Comparison of ENCODE assay signal across 8 cellular contexts in genomic region chr22:39282642-39283311, GRCh38. TPM values are rescaled to one million over a fixed set of nuclear protein-coding genes. Genes with fewer than 3 reads are reported as not detected.
DNase-seq lines count a peak whose midpoint lies in the region; ATAC-seq and TF ChIP-seq lines count a peak whose summit lies in the region.
"Had no signal": no experiment of that assay in that cellular context is flagged by ENCODE, and none has a peak within 500 bp of the region (broad histone marks: within the 10 kb centered on the region; RNA-seq: fewer than 3 reads in every experiment).

No MANE protein-coding gene starts in this region.

- H3K4me3 ChIP-seq in Panc1 (ENCODE audit: low read depth in 2 of 2, low read length in 2 of 2) (no peak overlapping the region), epithelial cell of esophagus (ENCODE audit: low read length) (no peak overlapping the region), mucosa of rectum (ENCODE audit: low read length in 2 of 2) (no peak overlapping the region), tibial artery (no peak overlapping the region)

- peak; percentile 47 for ATAC-seq in Panc1

- no peak overlapping the region for H3K9ac ChIP-seq in mucosa of rectum (ENCODE audit: low read depth in 1 of 2, low read length in 2 of 2)

- TF ChIP-seq CTCF in Panc1 (IDR thresholded peaks at IDR 0.05) (no peak), epithelial cell of esophagus (IDR thresholded peaks at IDR 0.05; ENCODE audit: insufficient read depth, low read depth, low read length, missing control alignments) (no peak), tibial artery (IDR thresholded peaks at IDR 0.05) (no peak)

- POLR2A ChIA-PET in Panc1 (lab: Charles Lee) = interaction anchor here (0.6 kb wide), 2 partner anchors 17 to 253 kb away, joined by 3 read pairs; no protein-coding TSS in a partner anchor

- H3K9me3 ChIP-seq in Panc1 (ENCODE audit: control insufficient read depth, insufficient read depth, low read depth, low read length) = no peaks in the 10 kb centered on the region
- no peaks in the 10 kb centered on the region for H3K9me3 ChIP-seq in mucosa of rectum (ENCODE audit: control insufficient read depth in 2 of 2, low read length in 2 of 2)
- peaks cover 0 to 11% (median 10%) of the 10 kb centered on the region in 3 donors for H3K9me3 ChIP-seq in tibial artery

- in situ Hi-C loops in Panc1 (cut with HindIII; ENCODE audit: low pct_unique_long_range_greater_than_20kb, low sequenced_read_pairs) = no loop called here

- H3K36me3 ChIP-seq in Panc1 (ENCODE audit: control insufficient read depth, insufficient read depth, low read length) = no peaks in the 10 kb centered on the region
- no peaks in the 10 kb centered on the region for H3K36me3 ChIP-seq in mucosa of rectum (ENCODE audit: control insufficient read depth in 2 of 2, insufficient read depth in 2 of 2, low read length in 2 of 2)
- H3K36me3 ChIP-seq in tibial artery = no peaks in the 10 kb centered on the region

- no peaks in the 10 kb centered on the region for H3K27me3 ChIP-seq in Panc1 (ENCODE audit: control insufficient read depth, insufficient read depth, low read length)
- H3K27me3 ChIP-seq in mucosa of rectum (ENCODE audit: control insufficient read depth in 2 of 2, insufficient read depth in 2 of 2, low read length in 2 of 2) = no peaks in the 10 kb centered on the region
- H3K27me3 ChIP-seq in tibial artery = peaks cover 0 to 2% of the 10 kb centered on the region in 2 donors

- BruUV-seq in Panc1 (replicated peaks; lab: Mats Ljungman, UMichigan) = no TSS peak

- DNase-seq in Panc1 (ENCODE audit: low read depth, low spot score) (no peak), epithelial cell of esophagus (ENCODE audit: low read depth) (peak; percentile 41), tibial artery (no peak), globus pallidus (ENCODE audit: low spot score) (no peak), NCI-H2171 treated with DMSO at 0.1 percent for 48 hours (lab: John Stamatoyannopoulos, UW) (no peak), NCI-H524 (lab: John Stamatoyannopoulos, UW) (no peak)
- DNase-seq: GF-D8 had no signal

- CTCF ChIA-PET in Panc1 (lab: Charles Lee) = no interaction called here

- H3K27ac ChIP-seq in Panc1 (ENCODE audit: low read length) = peak overlapping the region; percentile 89
- peak overlapping the region; percentile 38 to 68 for H3K27ac ChIP-seq in mucosa of rectum (ENCODE audit: low read depth in 2 of 2, low read length in 2 of 2)
- H3K27ac ChIP-seq in tibial artery = peak overlapping the region; percentile 4 to 10

- H3K4me1 ChIP-seq in Panc1 (ENCODE audit: control insufficient read depth, insufficient read depth, low read length) (peaks cover 48% of the 10 kb centered on the region), mucosa of rectum (ENCODE audit: control insufficient read depth in 2 of 2, insufficient read depth in 2 of 2, low read length in 2 of 2) (no peaks in the 10 kb centered on the region), tibial artery (peaks cover 0 to 19% (median 10%) of the 10 kb centered on the region in 4 donors)

- intact Hi-C loops in Panc1 (cut with micrococcal nuclease; ENCODE audit: unreplicated experiment) (no loop called here), tibial artery (cut with DNase I; ENCODE audit: low total_unique reads) (no loop called here)

RNA-seq across cellular contexts. Expression of gene RPL3, which starts 36.6 kb away (rescaled TPM):
- total RNA-seq in Panc1 (2021; ENCODE audit: unreplicated experiment) = 885 TPM
- 1,559 TPM for polyA plus RNA-seq in Panc1 (2012; ENCODE audit: insufficient read length)

RNA-seq across cellular contexts. Expression of gene PDGFB, which starts 38.0 kb away (rescaled TPM):
- 78.0 TPM for total RNA-seq in Panc1 (2021; ENCODE audit: unreplicated experiment)
- 109 TPM for polyA plus RNA-seq in Panc1 (2012; ENCODE audit: insufficient read length)

Comparison
In these comparisons a context has a peak if more than half of its experiments do, and no peak if none do; other contexts are left out.
1. H3K27ac ChIP-seq: peak in every context shown above with its lines; median percentile 89 in Panc1; 53 in mucosa of rectum; 7 in tibial artery.